25 cellular contexts compared by ENCODE assay signal in the genomic region with DNA sequence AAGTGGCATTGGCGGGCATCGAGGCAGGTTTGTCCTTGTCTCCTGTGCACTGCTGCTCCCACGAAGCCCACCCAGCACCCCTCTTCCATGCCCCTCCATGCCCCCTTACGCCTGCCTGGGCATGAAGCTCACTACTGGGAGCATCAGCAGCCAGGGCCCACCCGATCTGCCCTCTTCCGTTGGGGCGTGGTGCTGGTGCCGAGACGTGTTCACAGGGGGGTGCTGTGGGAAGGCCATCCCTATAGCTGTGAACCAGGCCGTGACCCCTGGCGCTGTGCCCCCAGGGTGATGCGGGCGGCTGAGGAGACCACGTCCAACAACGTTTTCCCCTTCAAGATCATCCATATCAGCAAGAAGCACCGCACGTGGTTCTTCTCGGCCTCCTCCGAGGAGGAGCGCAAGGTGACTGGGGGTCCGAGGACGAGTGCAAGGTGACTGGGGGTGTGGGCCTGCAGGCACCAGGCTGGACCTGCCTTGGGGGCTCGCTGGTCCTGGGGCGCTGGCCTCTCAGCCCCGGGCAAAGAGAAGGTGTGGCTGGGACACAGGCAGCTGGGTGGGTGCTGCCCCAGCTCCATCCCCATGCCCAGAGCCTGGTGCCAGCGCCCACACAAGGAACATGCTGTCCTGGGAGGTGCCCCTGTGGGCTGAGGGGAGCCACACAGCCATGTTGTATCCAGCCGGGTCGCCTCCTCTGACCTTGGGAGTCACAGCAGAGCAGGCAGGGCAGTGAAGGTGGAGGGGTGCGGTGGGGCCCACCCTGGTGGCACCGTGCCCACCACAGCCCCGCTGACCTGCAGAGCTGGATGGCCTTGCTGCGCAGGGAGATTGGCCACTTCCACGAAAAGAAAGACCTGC. TPM values are rescaled to one million over a fixed set of nuclear protein-coding genes. Genes with fewer than 3 reads are reported as not detected.
A peak's percentile ranks its signal among the peaks of the same experiment; 100 is the strongest.
DNase-seq lines count a peak whose midpoint lies in the region; ATAC-seq and TF ChIP-seq lines count a peak whose summit lies in the region.
"Had no signal": no experiment of that assay in that cellular context is flagged by ENCODE, and none has a peak within 500 bp of the region (broad histone marks: within the 10 kb centered on the region; RNA-seq: fewer than 3 reads in every experiment).

No MANE protein-coding gene starts in this region.

- no peaks in the 10 kb centered on the region for H3K4me1 ChIP-seq in upper lobe of right lung

- H3K4me1 Mint-ChIP-seq in activated naive CD8-positive, alpha-beta T cell treated with anti-CD3 and anti-CD28 coated beads, Interleukin-2, amount 10 ng/mL, durations not matched to agents 7 days and 5 days, result peaks cover 10% of the 10 kb centered on the region
- H3K4me1 Mint-ChIP-seq in activated naive CD8-positive, alpha-beta T cell treated with anti-CD3 and anti-CD28 coated beads, Interleukin-2, amount 50 U/mL, for 24 hours, result peaks cover 6% of the 10 kb centered on the region
- H3K4me1 Mint-ChIP-seq in natural killer cell treated with Interleukin-12 subunit alpha and Interleukin-12 subunit beta and Interleukin-15 and Interleukin-18, amount 100 ng/mL, for 72 hours (ENCODE audit: low read depth in 2 of 2), result peaks cover 20 to 39% of the 10 kb centered on the region in 2 donors
- H3K4me1 Mint-ChIP-seq in T-cell, result peaks cover 6 to 17% (median 15%) of the 10 kb centered on the region in 3 donors

- H3K36me3 Mint-ChIP-seq in activated naive CD8-positive, alpha-beta T cell treated with anti-CD3 and anti-CD28 coated beads, Interleukin-2, amount 10 ng/mL, durations not matched to agents 7 days and 5 days, result peaks cover 28% of the 10 kb centered on the region
- peaks cover 34% of the 10 kb centered on the region for H3K36me3 Mint-ChIP-seq in activated naive CD8-positive, alpha-beta T cell treated with anti-CD3 and anti-CD28 coated beads, Interleukin-2, amount 50 U/mL, for 24 hours (ENCODE audit: low read depth)
- peaks cover 14% of the 10 kb centered on the region for H3K36me3 Mint-ChIP-seq in natural killer cell treated with Interleukin-12 subunit alpha and Interleukin-12 subunit beta and Interleukin-15 and Interleukin-18, amount 100 ng/mL, for 72 hours
- H3K36me3 Mint-ChIP-seq in T-cell, result peaks cover 28% of the 10 kb centered on the region

- ATAC-seq in activated naive CD8-positive, alpha-beta T cell treated with anti-CD3 and anti-CD28 coated beads, Interleukin-2, amount 10 ng/mL, durations not matched to agents 7 days and 5 days (ENCODE audit: low read depth), result no peak
- ATAC-seq in activated naive CD8-positive, alpha-beta T cell treated with anti-CD3 and anti-CD28 coated beads, Interleukin-2, amount 50 U/mL, for 24 hours, result no peak
- no peak for ATAC-seq in left cardiac atrium
- no peak for ATAC-seq in natural killer cell treated with Interleukin-12 subunit alpha and Interleukin-12 subunit beta and Interleukin-15 and Interleukin-18, amount 100 ng/mL, for 72 hours
- no peak for ATAC-seq in upper lobe of right lung
- no peak for ATAC-seq in T-cell (replicated peaks in 1 of 4)
- ATAC-seq in GM21529 (IDR thresholded peaks at IDR 0.05; ENCODE audit: unreplicated experiment), result no peak
- ATAC-seq: CD8-positive, alpha-beta T cell had no signal

- CTCF ChIA-PET in T-cell (lab: Charles Lee), result no interaction called here

- no peaks in the 10 kb centered on the region for H3K27me3 ChIP-seq in upper lobe of right lung
- H3K27me3 ChIP-seq: brain microvascular endothelial cell had no signal

- H3K9me3 Mint-ChIP-seq in activated naive CD8-positive, alpha-beta T cell treated with anti-CD3 and anti-CD28 coated beads, Interleukin-2, amount 10 ng/mL, durations not matched to agents 7 days and 5 days, result no peaks in the 10 kb centered on the region
- no peaks in the 10 kb centered on the region for H3K9me3 Mint-ChIP-seq in activated naive CD8-positive, alpha-beta T cell treated with anti-CD3 and anti-CD28 coated beads, Interleukin-2, amount 50 U/mL, for 24 hours
- no peaks in the 10 kb centered on the region for H3K9me3 Mint-ChIP-seq in natural killer cell treated with Interleukin-12 subunit alpha and Interleukin-12 subunit beta and Interleukin-15 and Interleukin-18, amount 100 ng/mL, for 72 hours
- H3K9me3 Mint-ChIP-seq in T-cell, result no peaks in the 10 kb centered on the region
- H3K9me3 Mint-ChIP-seq: activated CD4-positive, alpha-beta T cell treated with anti-CD3 and anti-CD28 coated beads, Interleukin-2, amount 10 ng/mL, durations not matched to agents 24 days and 14 days; activated T-cell treated with anti-CD3 and anti-CD28 coated beads, Interleukin-2, amount 50 U/mL, for 24 hours; CD8-positive, alpha-beta T cell; neural crest cell; stimulated activated naive CD8-positive, alpha-beta T cell treated with anti-CD3 and anti-CD28 coated beads, Interleukin-15, Interleukin-2, amounts not matched to agents 100 ng/mL and 50 ng/mL, for 24 hours had no signal

- TF ChIP-seq CTCF in upper lobe of right lung (IDR thresholded peaks at IDR 0.05), result no peak

- DNase-seq in activated naive CD8-positive, alpha-beta T cell treated with anti-CD3 and anti-CD28 coated beads, Interleukin-2, amount 10 ng/mL, durations not matched to agents 7 days and 5 days, result peak; percentile 25
- no peak for DNase-seq in activated naive CD8-positive, alpha-beta T cell treated with anti-CD3 and anti-CD28 coated beads, Interleukin-2, amount 50 U/mL, for 24 hours
- DNase-seq in left cardiac atrium (peak; percentile 18), upper lobe of right lung (peak; percentile 59), T-cell (no peak)
- DNase-seq in natural killer cell treated with Interleukin-12 subunit alpha and Interleukin-12 subunit beta and Interleukin-15 and Interleukin-18, amount 100 ng/mL, for 72 hours (ENCODE audit: low spot score), result peak; percentile 52
- DNase-seq in activated CD4-positive, CD25-positive, alpha-beta regulatory T cell treated with anti-CD3 and anti-CD28 coated beads, Interleukin-2, amount 50 U/mL, for 72 hours, result no peak
- DNase-seq: activated CD4-positive, alpha-beta T cell treated with anti-CD3 and anti-CD28 coated beads, Interleukin-2, amount 10 ng/mL, durations not matched to agents 24 days and 14 days; activated T-cell treated with anti-CD3 and anti-CD28 coated beads, Interleukin-2, amount 50 U/mL, for 24 hours; brain microvascular endothelial cell; DMS 273 treated with DMSO at 0.1 percent for 48 hours; HCEC 1CT; islet precursor cell; KG1; NCI-H1436; NCI-H2107; NCI-H446; NCI-H82; RPMI8226; SK-N-SH had no signal

- H3K36me3 ChIP-seq in upper lobe of right lung, result peaks cover 76% of the 10 kb centered on the region

- no peaks in the 10 kb centered on the region for H3K27me3 Mint-ChIP-seq in activated naive CD8-positive, alpha-beta T cell treated with anti-CD3 and anti-CD28 coated beads, Interleukin-2, amount 10 ng/mL, durations not matched to agents 7 days and 5 days
- no peaks in the 10 kb centered on the region for H3K27me3 Mint-ChIP-seq in activated naive CD8-positive, alpha-beta T cell treated with anti-CD3 and anti-CD28 coated beads, Interleukin-2, amount 50 U/mL, for 24 hours
- H3K27me3 Mint-ChIP-seq in natural killer cell treated with Interleukin-12 subunit alpha and Interleukin-12 subunit beta and Interleukin-15 and Interleukin-18, amount 100 ng/mL, for 72 hours, result no peaks in the 10 kb centered on the region
- no peaks in the 10 kb centered on the region for H3K27me3 Mint-ChIP-seq in T-cell
- H3K27me3 Mint-ChIP-seq: activated CD4-positive, alpha-beta T cell treated with anti-CD3 and anti-CD28 coated beads, Interleukin-2, amount 10 ng/mL, durations not matched to agents 24 days and 14 days; activated T-cell treated with anti-CD3 and anti-CD28 coated beads, Interleukin-2, amount 50 U/mL, for 24 hours; stimulated activated naive CD8-positive, alpha-beta T cell treated with anti-CD3 and anti-CD28 coated beads, Interleukin-15, Interleukin-2, amounts not matched to agents 100 ng/mL and 50 ng/mL, for 24 hours had no signal

- no peak overlapping the region for H3K27ac Mint-ChIP-seq in activated naive CD8-positive, alpha-beta T cell treated with anti-CD3 and anti-CD28 coated beads, Interleukin-2, amount 10 ng/mL, durations not matched to agents 7 days and 5 days
- no peak overlapping the region for H3K27ac Mint-ChIP-seq in activated naive CD8-positive, alpha-beta T cell treated with anti-CD3 and anti-CD28 coated beads, Interleukin-2, amount 50 U/mL, for 24 hours
- H3K27ac Mint-ChIP-seq in natural killer cell treated with Interleukin-12 subunit alpha and Interleukin-12 subunit beta and Interleukin-15 and Interleukin-18, amount 100 ng/mL, for 72 hours, result no peak overlapping the region
- H3K27ac Mint-ChIP-seq in T-cell, result peak overlapping the region in 1 of 2 donors; percentile 28
- H3K27ac Mint-ChIP-seq: activated CD4-positive, alpha-beta T cell treated with anti-CD3 and anti-CD28 coated beads, Interleukin-2, amount 10 ng/mL, durations not matched to agents 24 days and 14 days; activated T-cell treated with anti-CD3 and anti-CD28 coated beads, Interleukin-2, amount 50 U/mL, for 24 hours; CD8-positive, alpha-beta T cell had no signal

- POLR2A ChIA-PET in activated naive CD8-positive, alpha-beta T cell treated with anti-CD3 and anti-CD28 coated beads, Interleukin-2, amount 10 ng/mL, durations not matched to agents 7 days and 5 days (lab: Charles Lee), result interaction anchor here (1.0 kb wide), 1 partner anchor 11 kb away, joined by 3 read pairs; no protein-coding TSS in a partner anchor
- POLR2A ChIA-PET in T-cell (lab: Charles Lee), result no interaction called here

- H3K27ac ChIP-seq in upper lobe of right lung, result no peak overlapping the region
- H3K27ac ChIP-seq: brain microvascular endothelial cell had no signal

- H3K4me3 Mint-ChIP-seq in activated naive CD8-positive, alpha-beta T cell treated with anti-CD3 and anti-CD28 coated beads, Interleukin-2, amount 10 ng/mL, durations not matched to agents 7 days and 5 days, result no peak overlapping the region
- no peak overlapping the region for H3K4me3 Mint-ChIP-seq in activated naive CD8-positive, alpha-beta T cell treated with anti-CD3 and anti-CD28 coated beads, Interleukin-2, amount 50 U/mL, for 24 hours
- no peak overlapping the region for H3K4me3 Mint-ChIP-seq in natural killer cell treated with Interleukin-12 subunit alpha and Interleukin-12 subunit beta and Interleukin-15 and Interleukin-18, amount 100 ng/mL, for 72 hours
- no peak overlapping the region for H3K4me3 Mint-ChIP-seq in T-cell
- H3K4me3 Mint-ChIP-seq: activated CD4-positive, alpha-beta T cell treated with anti-CD3 and anti-CD28 coated beads, Interleukin-2, amount 10 ng/mL, durations not matched to agents 24 days and 14 days; activated T-cell treated with anti-CD3 and anti-CD28 coated beads, Interleukin-2, amount 50 U/mL, for 24 hours; CD8-positive, alpha-beta T cell; neural crest cell; stimulated activated naive CD8-positive, alpha-beta T cell treated with anti-CD3 and anti-CD28 coated beads, Interleukin-15, Interleukin-2, amounts not matched to agents 100 ng/mL and 50 ng/mL, for 24 hours had no signal

- intact Hi-C loops in left cardiac atrium (cut with DNase I) (no loop called here), upper lobe of right lung (cut with DNase I) (no loop called here)

- no peaks in the 10 kb centered on the region for H3K9me3 ChIP-seq in upper lobe of right lung
- H3K9me3 ChIP-seq: SK-N-SH had no signal

- no peak overlapping the region for H3K4me3 ChIP-seq in upper lobe of right lung
- H3K4me3 ChIP-seq: lung had no signal

RNA-seq across cellular contexts. Expression of a gene that starts 19.1 kb away (rescaled TPM):
- total RNA-seq in activated naive CD8-positive, alpha-beta T cell treated with anti-CD3 and anti-CD28 coated beads, Interleukin-2, amount 10 ng/mL, durations not matched to agents 7 days and 5 days, result 100 to 1,000 TPM; 261 to 276 TPM
- total RNA-seq in left cardiac atrium, result 100 to 1,000 TPM; 200 to 209 TPM
- total RNA-seq in natural killer cell treated with Interleukin-12 subunit alpha and Interleukin-12 subunit beta and Interleukin-15 and Interleukin-18, amount 100 ng/mL, for 72 hours, result 100 to 1,000 TPM; 259 to 291 TPM
- 286 TPM for total RNA-seq in upper lobe of right lung
- total RNA-seq in T-cell, result 100 to 1,000 TPM; 241 to 274 (median 256) TPM

RNA-seq across cellular contexts. Expression of a gene that starts 31.7 kb away (rescaled TPM):
- total RNA-seq in activated naive CD8-positive, alpha-beta T cell treated with anti-CD3 and anti-CD28 coated beads, Interleukin-2, amount 10 ng/mL, durations not matched to agents 7 days and 5 days, result 10 to 100 TPM; 82.6 to 83.7 TPM
- total RNA-seq in left cardiac atrium, result 10 to 100 TPM; 28.3 to 28.5 TPM
- 100 to 1,000 TPM; 121 to 129 TPM for total RNA-seq in natural killer cell treated with Interleukin-12 subunit alpha and Interleukin-12 subunit beta and Interleukin-15 and Interleukin-18, amount 100 ng/mL, for 72 hours
- total RNA-seq in upper lobe of right lung, result 99.0 TPM
- total RNA-seq in T-cell, result 10 to 100 TPM; 44.0 to 68.2 (median 49.7) TPM

Comparison
In these comparisons a context has a peak if more than half of its experiments do, and no peak if none do; other contexts are left out.
1. DNase-seq: peak in activated naive CD8-positive, alpha-beta T cell treated with anti-CD3 and anti-CD28 coated beads, Interleukin-2, amount 10 ng/mL, durations not matched to agents 7 days and 5 days (single experiment), left cardiac atrium (single experiment), natural killer cell treated with Interleukin-12 subunit alpha and Interleukin-12 subunit beta and Interleukin-15 and Interleukin-18, amount 100 ng/mL, for 72 hours (single experiment) and upper lobe of right lung (single experiment); none in activated naive CD8-positive, alpha-beta T cell treated with anti-CD3 and anti-CD28 coated beads, Interleukin-2, amount 50 U/mL, for 24 hours (single experiment), T-cell (0 of 34) and activated CD4-positive, CD25-positive, alpha-beta regulatory T cell treated with anti-CD3 and anti-CD28 coated beads, Interleukin-2, amount 50 U/mL, for 72 hours (single experiment).